ENCODE assay signal across 8 cellular contexts in genomic region chr17:3892095-3892998, GRCh38. TPM values are rescaled to one million over a fixed set of nuclear protein-coding genes. Genes with fewer than 3 reads are reported as not detected.
DNase-seq lines count a peak whose midpoint lies in the region; ATAC-seq and TF ChIP-seq lines count a peak whose summit lies in the region.

No MANE protein-coding gene starts in this region.

- peaks cover 43% of the 10 kb centered on the region for H3K4me1 Mint-ChIP-seq in activated CD4-positive, alpha-beta T cell treated with anti-CD3 and anti-CD28 coated beads for 36 hours
- peaks cover 61% of the 10 kb centered on the region for H3K4me1 Mint-ChIP-seq in chondrocyte (ENCODE audit: low read depth)

- no peak overlapping the region for H3K27ac Mint-ChIP-seq in activated CD4-positive, alpha-beta T cell treated with anti-CD3 and anti-CD28 coated beads for 36 hours
- peak overlapping the region; percentile 72 for H3K27ac Mint-ChIP-seq in chondrocyte (ENCODE audit: unreplicated experiment)

- POLR2A ChIA-PET in activated CD4-positive, alpha-beta T cell treated with anti-CD3 and anti-CD28 coated beads for 36 hours (lab: Charles Lee), result no interaction called here

- no peaks in the 10 kb centered on the region for H3K36me3 Mint-ChIP-seq in activated CD4-positive, alpha-beta T cell treated with anti-CD3 and anti-CD28 coated beads for 36 hours (ENCODE audit: low read depth)
- no peaks in the 10 kb centered on the region for H3K36me3 Mint-ChIP-seq in chondrocyte (ENCODE audit: low read depth)

- H3K4me3 Mint-ChIP-seq in activated CD4-positive, alpha-beta T cell treated with anti-CD3 and anti-CD28 coated beads for 36 hours, result peak overlapping the region; percentile 76
- H3K4me3 Mint-ChIP-seq in chondrocyte (ENCODE audit: unreplicated experiment), result peak overlapping the region; percentile 75

- no peaks in the 10 kb centered on the region for H3K27me3 Mint-ChIP-seq in activated CD4-positive, alpha-beta T cell treated with anti-CD3 and anti-CD28 coated beads for 36 hours
- no peaks in the 10 kb centered on the region for H3K27me3 Mint-ChIP-seq in chondrocyte (ENCODE audit: low read depth)

- intact Hi-C loops in activated CD4-positive, alpha-beta T cell treated with anti-CD3 and anti-CD28 coated beads for 36 hours (cut with DNase I, micrococcal nuclease), result loop anchor here (2.0 to 5.0 kb wide), 4 partner anchors 46 to 474 kb away; partner anchors contain the start of genes ANKFY1 (in 1 of the 2), HASPIN (in 1 of the 2), NCBP3 (in 1 of the 2) and UBE2G1 (in 1 of the 2)

- ATAC-seq in activated CD4-positive, alpha-beta T cell treated with anti-CD3 and anti-CD28 coated beads for 36 hours, result peak; percentile 27
- no peak for ATAC-seq in GM18868 (IDR thresholded peaks at IDR 0.05; ENCODE audit: unreplicated experiment)

- no peak for TF ChIP-seq CTCF in chondrocyte (IDR thresholded peaks at IDR 0.05)

- DNase-seq in DMS53 (lab: John Stamatoyannopoulos, UW) (peak; percentile 94), H4 (ENCODE audit: low spot score) (peak; percentile 71), MV-4-11 (lab: John Stamatoyannopoulos, UW) (peak; percentile 76), chondrocyte (ENCODE audit: low spot score) (no peak), left kidney (ENCODE audit: low read depth, low spot score) (peak; percentile 82)
- DNase-seq in activated CD4-positive, alpha-beta T cell treated with anti-CD3 and anti-CD28 coated beads for 36 hours, result peak; percentile 75
- DNase-seq in stimulated activated CD4-positive, alpha-beta T cell treated with anti-CD3 and anti-CD28 coated beads, Interleukin-1b, Interleukin-23, amount 100 ng/mL, for 48 hours, result peak; percentile 55

- CTCF ChIA-PET in activated CD4-positive, alpha-beta T cell treated with anti-CD3 and anti-CD28 coated beads for 36 hours (lab: Charles Lee), result interaction anchor here (0.8 to 2.6 kb wide), 5 partner anchors 8 to 73 kb away, joined by 3 to 16 read pairs (median 3); partner anchors contain the start of gene P2RX1

- H3K9me3 Mint-ChIP-seq in activated CD4-positive, alpha-beta T cell treated with anti-CD3 and anti-CD28 coated beads for 36 hours (ENCODE audit: low read depth), result no peaks in the 10 kb centered on the region
- H3K9me3 Mint-ChIP-seq in chondrocyte (ENCODE audit: low read depth), result no peaks in the 10 kb centered on the region

RNA-seq across cellular contexts. Expression of gene CAMKK1, which starts 0.5 kb away (rescaled TPM):
- total RNA-seq in H4 (2014; rRNA removed; shearing (Covaris generic)), result 2.7 and 3.5 TPM in 2 replicates
- 1 to 10 TPM; 4.5 to 5.4 TPM for total RNA-seq in activated CD4-positive, alpha-beta T cell treated with anti-CD3 and anti-CD28 coated beads for 36 hours
- 5.0 to 8.0 TPM (median 5.1 TPM) in 3 replicates for total RNA-seq in chondrocyte

RNA-seq across cellular contexts. Expression of gene P2RX1, which starts 23.9 kb away (rescaled TPM):
- total RNA-seq in H4 (2014; rRNA removed; shearing (Covaris generic)), result not detected in 2 replicates
- total RNA-seq in activated CD4-positive, alpha-beta T cell treated with anti-CD3 and anti-CD28 coated beads for 36 hours, result under 1 TPM; 0.72 to 0.89 TPM
- not detected in 3 replicates for total RNA-seq in chondrocyte

RNA-seq across cellular contexts. Expression of gene NCBP3, which starts 46.3 kb away (rescaled TPM):
- total RNA-seq in H4 (2014; rRNA removed; shearing (Covaris generic)), result 4.4 and 6.9 TPM in 2 replicates
- total RNA-seq in activated CD4-positive, alpha-beta T cell treated with anti-CD3 and anti-CD28 coated beads for 36 hours, result 10 to 100 TPM; 35.9 to 44.6 TPM
- total RNA-seq in chondrocyte, result 31.3 to 34.8 TPM (median 33.7 TPM) in 3 replicates
